1 cellular context compared by ENCODE assay signal in genomic region chr6:159969921-159970320, GRCh38.
A peak's percentile ranks its signal among the peaks of the same experiment; 100 is the strongest.
TF ChIP-seq lines count a peak whose summit lies in the region.

No MANE protein-coding gene starts in this region.

TF ChIP-seq in HEK293, 187 proteins besides CTCF, POLR2A, EP300 and RAD21 (continued from another document):
- TF ChIP-seq ZNF571 (tag by site-specific recombination; IDR thresholded peaks at IDR 0.05) (no peak), ZNF449 (tag by site-specific recombination; IDR thresholded peaks at IDR 0.05) (peak; percentile 17; the same call in 1 of the 2 replicates), PRDM10 (tag by site-specific recombination; IDR thresholded peaks at IDR 0.05) (0 out of 2 replicates have a peak, but pooled peaks have one; percentile 14), ZNF629 (tag by site-specific recombination; IDR thresholded peaks at IDR 0.05) (peak; percentile 71), KLF10 (tag by site-specific recombination; IDR thresholded peaks at IDR 0.05) (no peak)
